ENCODE assay signal across 11 cellular contexts in genomic region chr10:97991875-97992274, GRCh38. TPM values are rescaled to one million over a fixed set of nuclear protein-coding genes. Genes with fewer than 3 reads are reported as not detected.
DNase-seq lines count a peak whose midpoint lies in the region; ATAC-seq lines count a peak whose summit lies in the region.
"Had no signal": no experiment of that assay in that cellular context is flagged by ENCODE, and none has a peak within 500 bp of the region (broad histone marks: within the 10 kb centered on the region; RNA-seq: fewer than 3 reads in every experiment).

No MANE protein-coding gene starts in this region.

- no peak overlapping the region for H2BK15ac ChIP-seq in mesendoderm (replicated peaks; ENCODE audit: low read depth)

- H3K79me1 ChIP-seq in mesendoderm (ENCODE audit: low read length) = no peaks in the 10 kb centered on the region

- no peak overlapping the region for H3K18ac ChIP-seq in mesendoderm (ENCODE audit: low read length)

- H3K4me3 Mint-ChIP-seq in activated T-cell treated with anti-CD3 and anti-CD28 coated beads, Interleukin-2, amount 50 U/mL, for 24 hours = no peak overlapping the region

- H3K79me2 ChIP-seq in mesendoderm (ENCODE audit: control insufficient read depth, insufficient read depth, low read length) = no peaks in the 10 kb centered on the region

- no peak overlapping the region for H3K56ac ChIP-seq in mesendoderm (ENCODE audit: low read length)

- no peak overlapping the region for H4K5ac ChIP-seq in mesendoderm (ENCODE audit: low read length)

- intact Hi-C loops in aorta (cut with DNase I) = no loop called here

- H4K8ac ChIP-seq in mesendoderm (ENCODE audit: low read depth, low read length) = no peak overlapping the region

- no peak overlapping the region for H3K4me2 ChIP-seq in mesendoderm (ENCODE audit: low read length)

- ATAC-seq in aorta (ENCODE audit: low FRiP score) = no peak
- ATAC-seq: left cardiac atrium had no signal

- no peaks in the 10 kb centered on the region for H3K4me1 Mint-ChIP-seq in activated T-cell treated with anti-CD3 and anti-CD28 coated beads, Interleukin-2, amount 50 U/mL, for 24 hours (ENCODE audit: low read depth)

- DNase-seq in EH (ENCODE audit: low read depth) = peak; percentile 32
- DNase-seq in NAMALWA (ENCODE audit: low spot score) = peak; percentile 4
- DNase-seq in dermis microvascular lymphatic vessel endothelial cell (ENCODE audit: low read depth in 2 of 2) = peak; percentile 1 to 38
- DNase-seq in mesendoderm = peak; percentile 73
- no peak for DNase-seq in aorta
- DNase-seq in globus pallidus (ENCODE audit: low spot score) = no peak
- no peak for DNase-seq in activated T-cell treated with anti-CD3 and anti-CD28 coated beads, Interleukin-2, amount 50 U/mL, for 24 hours
- DNase-seq in T1000 (lab: John Stamatoyannopoulos, UW) = no peak
- DNase-seq: left cardiac atrium, NCI-H526, T-helper 9 cell had no signal

- no peaks in the 10 kb centered on the region for H3K9me3 ChIP-seq in aorta (ENCODE audit: control insufficient read depth, low read length)

- H3K36me3 ChIP-seq in mesendoderm (ENCODE audit: control insufficient read depth, insufficient read depth, low read length) (no peaks in the 10 kb centered on the region), aorta (ENCODE audit: control insufficient read depth in 1 of 2, insufficient read depth in 2 of 2, low read length in 1 of 2) (no peaks in the 10 kb centered on the region)

- no peaks in the 10 kb centered on the region for H3K36me3 Mint-ChIP-seq in activated T-cell treated with anti-CD3 and anti-CD28 coated beads, Interleukin-2, amount 50 U/mL, for 24 hours (ENCODE audit: low read depth)

- H3K27ac ChIP-seq in mesendoderm (ENCODE audit: low read depth, low read length) (no peak overlapping the region), aorta (ENCODE audit: low read depth in 1 of 2, low read length in 2 of 2) (no peak overlapping the region)

- peaks cover 33% of the 10 kb centered on the region for H3K27me3 Mint-ChIP-seq in activated T-cell treated with anti-CD3 and anti-CD28 coated beads, Interleukin-2, amount 50 U/mL, for 24 hours

- H3K27me3 ChIP-seq in mesendoderm (ENCODE audit: insufficient read depth, low read length, poor library complexity) = peaks cover 2% of the 10 kb centered on the region
- no peaks in the 10 kb centered on the region for H3K27me3 ChIP-seq in aorta (ENCODE audit: control insufficient read depth in 1 of 2, insufficient read depth in 2 of 2, low read length in 1 of 2)

- no peak overlapping the region for H2BK120ac ChIP-seq in mesendoderm (ENCODE audit: low read depth, low read length)

- WGBS in mesendoderm (ENCODE audit: extremely low coverage, insufficient coverage, low lambda C conversion rate) = no CpG with 5 or more reads among the region's 2 CpGs
- 20 to 33% methylated on average over 2 of the region's 2 CpGs for WGBS in aorta, 2 donors

- no peaks in the 10 kb centered on the region for H3K4me1 ChIP-seq in mesendoderm (ENCODE audit: control insufficient read depth, low read depth, low read length)
- H3K4me1 ChIP-seq in aorta (ENCODE audit: control insufficient read depth in 1 of 2, insufficient read depth in 2 of 2, low read length in 2 of 2) = no peaks in the 10 kb centered on the region

- no peak overlapping the region for H3K23ac ChIP-seq in mesendoderm (ENCODE audit: low read length)

- H3K9ac ChIP-seq in mesendoderm (ENCODE audit: low read length) = no peak overlapping the region

- no peak overlapping the region for H3K27ac Mint-ChIP-seq in activated T-cell treated with anti-CD3 and anti-CD28 coated beads, Interleukin-2, amount 50 U/mL, for 24 hours

- H3K4ac ChIP-seq in mesendoderm (ENCODE audit: low read depth, low read length) = no peak overlapping the region

- H3K4me3 ChIP-seq in mesendoderm (ENCODE audit: low read length) = no peak overlapping the region
- no peak overlapping the region for H3K4me3 ChIP-seq in aorta (ENCODE audit: low read length in 2 of 2)

- no peaks in the 10 kb centered on the region for H3K9me3 Mint-ChIP-seq in activated T-cell treated with anti-CD3 and anti-CD28 coated beads, Interleukin-2, amount 50 U/mL, for 24 hours

- H2AK5ac ChIP-seq in mesendoderm (ENCODE audit: low read length) = no peak overlapping the region

- H2BK5ac ChIP-seq in mesendoderm (ENCODE audit: low read length) = no peak overlapping the region

RNA-seq across cellular contexts. Expression of gene CRTAC1, which starts 38.5 kb away (rescaled TPM):
- total RNA-seq in dermis microvascular lymphatic vessel endothelial cell = 4.6 and 11.9 TPM in 2 replicates
- 0.56 TPM for polyA plus RNA-seq in mesendoderm (2013, experiment 1 of 2)
- polyA plus RNA-seq in mesendoderm (2013, experiment 2 of 2) = 0.42 TPM
- total RNA-seq in aorta = 10 to 100 TPM in 1 of 2 donors, 1 to 10 TPM in 1; 7.9 to 53.1 TPM
- 10 to 100 TPM in 1 of 2 donors, 1 to 10 TPM in 1; 2.9 to 19.0 TPM for polyA plus RNA-seq in aorta

Comparison
In these comparisons a context has a peak if more than half of its experiments do, and no peak if none do; other contexts are left out.
1. DNase-seq: peak in EH (single experiment), NAMALWA (single experiment), dermis microvascular lymphatic vessel endothelial cell (2 of 2) and mesendoderm (single experiment); none in aorta (0 of 2), globus pallidus (single experiment), activated T-cell treated with anti-CD3 and anti-CD28 coated beads, Interleukin-2, amount 50 U/mL, for 24 hours (single experiment) and T1000 (single experiment).